ENCODE assay signal across 8 cellular contexts in genomic region chr11:124758355-124759267, GRCh38.
A peak's percentile ranks its signal among the peaks of the same experiment; 100 is the strongest.
DNase-seq lines count a peak whose midpoint lies in the region; TF ChIP-seq lines count a peak whose summit lies in the region.

No MANE protein-coding gene starts in this region.

- peak; percentile 55 for DNase-seq in HEK293T (ENCODE audit: extremely low spot score)
- DNase-seq in NCI-H1092 (lab: John Stamatoyannopoulos, UW), result peak; percentile 74
- DNase-seq in central memory CD4-positive, alpha-beta T cell, result peak; percentile 57
- DNase-seq in inferior parietal cortex (ENCODE audit: extremely low spot score), result peak; percentile 58
- peak; percentile 49 to 67 (median 50) for DNase-seq in stimulated activated CD4-positive, alpha-beta T cell treated with anti-CD3 and anti-CD28 coated beads, Interleukin-12 subunit alpha, Interleukin-12 subunit beta, amount 100 ng/mL, for 48 hours (ENCODE audit: low read depth in 2 of 3, low spot score in 1 of 3)
- DNase-seq in NCI-H187 treated with DMSO at 0.1 percent for 48 hours (lab: John Stamatoyannopoulos, UW), result no peak

- POLR2A ChIA-PET in HEK293T (lab: Yijun Ruan, JAX), result interaction anchor here (1.1 to 1.2 kb wide), 2 partner anchors 10 to 86 kb away, joined by 4 read pairs; no protein-coding TSS in a partner anchor

- peak; percentile 85 for TF ChIP-seq CTCF in GM12873 (IDR thresholded peaks at IDR 0.05; ENCODE audit: insufficient read depth, low read depth, low read length, missing control alignments)
- TF ChIP-seq CTCF in WI38 (IDR thresholded peaks at IDR 0.05; ENCODE audit: low read depth, low read length), result peak; percentile 74

- H3K4me3 ChIP-seq in WI38 (ENCODE audit: low read depth, low read length), result peak overlapping the region; percentile 48

- CTCF ChIA-PET in HEK293T (lab: Yijun Ruan, JAX), result interaction anchor here (0.6 to 1.3 kb wide), 6 partner anchors 11 to 1048 kb away, joined by 3 to 4 read pairs (median 3); no protein-coding TSS in a partner anchor

TF ChIP-seq in HEK293T, 16 proteins besides CTCF, POLR2A, EP300 and RAD21:
- TF ChIP-seq SP1 (IDR thresholded peaks at IDR 0.05), result no peak
- no peak for TF ChIP-seq FOXA1 (IDR thresholded peaks at IDR 0.05)
- TF ChIP-seq ZNF384 (IDR thresholded peaks at IDR 0.05), result no peak
- TF ChIP-seq ARNT (IDR thresholded peaks at IDR 0.05), result no peak
- no peak for TF ChIP-seq TARDBP (IDR thresholded peaks at IDR 0.05)
- TF ChIP-seq L3MBTL2 (conservative IDR thresholded peaks at IDR 0.05), result no peak
- TF ChIP-seq HDGF (IDR thresholded peaks at IDR 0.05; ENCODE audit: borderline replicate concordance), result no peak
- TF ChIP-seq ELF4 (IDR thresholded peaks at IDR 0.05), result no peak
- no peak for TF ChIP-seq PKNOX1 (IDR thresholded peaks at IDR 0.05)
- no peak for TF ChIP-seq FOXK2 (IDR thresholded peaks at IDR 0.05)
- TF ChIP-seq FOXM1 (IDR thresholded peaks at IDR 0.05; ENCODE audit: borderline replicate concordance), result no peak
- no peak for TF ChIP-seq LEF1 (IDR thresholded peaks at IDR 0.05; ENCODE audit: borderline replicate concordance)
- TF ChIP-seq SUZ12 (IDR thresholded peaks at IDR 0.05), result no peak
